17 cellular contexts compared by ENCODE assay signal in the genomic region with DNA sequence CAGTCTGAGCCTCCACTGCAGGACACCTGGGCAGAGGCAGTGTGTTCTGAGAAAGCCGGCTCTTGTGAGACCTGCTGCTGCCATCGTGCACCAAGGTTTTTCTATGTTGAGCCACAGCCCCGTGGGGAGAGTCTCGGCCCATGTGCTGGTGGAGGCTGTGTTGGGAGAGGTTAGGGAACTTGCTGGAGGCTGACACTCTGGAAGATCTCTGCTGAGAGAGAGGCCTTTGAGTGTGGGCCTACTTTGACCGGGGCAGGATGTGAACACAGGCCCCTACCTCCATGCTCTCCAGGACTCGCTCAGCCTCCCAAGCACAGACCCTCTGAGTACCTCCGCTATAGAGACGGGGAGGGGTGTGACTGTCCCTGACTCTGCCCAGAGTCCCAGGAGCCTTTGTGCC. TPM values are rescaled to one million over a fixed set of nuclear protein-coding genes. Genes with fewer than 3 reads are reported as not detected.
DNase-seq lines count a peak whose midpoint lies in the region; ATAC-seq and TF ChIP-seq lines count a peak whose summit lies in the region.
"Had no signal": no experiment of that assay in that cellular context is flagged by ENCODE, and none has a peak within 500 bp of the region (broad histone marks: within the 10 kb centered on the region; RNA-seq: fewer than 3 reads in every experiment).

No MANE protein-coding gene starts in this region.

- H3K27ac ChIP-seq in RWPE1 = peak overlapping the region; percentile 30
- H3K27ac ChIP-seq in esophagus squamous epithelium = peak overlapping the region; percentile 50 to 67 (median 62)
- H3K27ac ChIP-seq in spleen = peak overlapping the region in 6 of 8 donors; percentile 65 to 91 (median 84)
- no peak overlapping the region for H3K27ac ChIP-seq in thyroid gland
- H3K27ac ChIP-seq: neural progenitor cell had no signal

- no peak for DNase-seq in activated CD4-positive, alpha-beta T cell treated with anti-CD3 and anti-CD28 coated beads, Interleukin-2, amount 10 ng/mL, durations not matched to agents 24 days and 14 days
- no peak for DNase-seq in activated CD4-positive, alpha-beta T cell treated with anti-CD3 and anti-CD28 coated beads for 1 hour
- DNase-seq in RWPE1 (ENCODE audit: low spot score) (no peak), esophagus squamous epithelium (lab: John Stamatoyannopoulos, UW) (no peak), spleen (no peak), left lobe of liver (ENCODE audit: low spot score) (no peak), left colon (no peak), thyroid gland (no peak)
- DNase-seq: activated CD4-positive, alpha-beta T cell treated with anti-CD3 and anti-CD28 coated beads for 4 hours; activated naive CD4-positive, alpha-beta T cell; cerebellar nuclear complex; DMS79; NCI-H1092 treated with DMSO at 0.1 percent for 48 hours; NCI-H446; OCI-M1; small intestine had no signal

- POLR2A ChIA-PET in RWPE1 (lab: Yijun Ruan, JAX; ENCODE audit: low non-redundant PET) = no interaction called here

- H3K4me3 ChIP-seq in esophagus squamous epithelium (no peak overlapping the region), spleen (no peak overlapping the region), thyroid gland (replicated peaks in 1 of 3) (no peak overlapping the region)
- H3K4me3 ChIP-seq: neural progenitor cell had no signal

- 92% methylated on average over 8 of the region's 8 CpGs; no CpG with 5 or more reads in 1 of the 2 donors for WGBS in esophagus squamous epithelium, 2 donors
- WGBS in spleen, 5 donors = 83 to 97% (median 91%) methylated on average over 4 to 8 of the region's 8 CpGs
- WGBS in thyroid gland, 2 donors = 84 to 91% methylated on average over 8 of the region's 8 CpGs

- TF ChIP-seq CTCF in RWPE1 (conservative IDR thresholded peaks at IDR 0.05; ENCODE audit: low read depth) (no peak), esophagus squamous epithelium (IDR thresholded peaks at IDR 0.05) (no peak), spleen (IDR thresholded peaks at IDR 0.05 in 8 of 11, conservative IDR thresholded peaks at IDR 0.05 in 3 of 11) (no peak), thyroid gland (IDR thresholded peaks at IDR 0.05) (no peak)

- no peaks in the 10 kb centered on the region for H3K27me3 Mint-ChIP-seq in activated CD4-positive, alpha-beta T cell treated with anti-CD3 and anti-CD28 coated beads, Interleukin-2, amount 10 ng/mL, durations not matched to agents 24 days and 14 days

- peaks cover 78% of the 10 kb centered on the region for H3K4me1 Mint-ChIP-seq in activated CD4-positive, alpha-beta T cell treated with anti-CD3 and anti-CD28 coated beads, Interleukin-2, amount 10 ng/mL, durations not matched to agents 24 days and 14 days

- no peaks in the 10 kb centered on the region for H3K9me3 ChIP-seq in esophagus squamous epithelium
- no peaks in the 10 kb centered on the region for H3K9me3 ChIP-seq in spleen
- no peaks in the 10 kb centered on the region for H3K9me3 ChIP-seq in thyroid gland

- H3K36me3 Mint-ChIP-seq in activated CD4-positive, alpha-beta T cell treated with anti-CD3 and anti-CD28 coated beads, Interleukin-2, amount 10 ng/mL, durations not matched to agents 24 days and 14 days (ENCODE audit: low read depth) = peaks cover 1% of the 10 kb centered on the region

- H3K27me3 ChIP-seq in esophagus squamous epithelium = no peaks in the 10 kb centered on the region
- no peaks in the 10 kb centered on the region for H3K27me3 ChIP-seq in spleen (replicated peaks in 1 of 7)
- H3K27me3 ChIP-seq in thyroid gland = no peaks in the 10 kb centered on the region
- H3K27me3 ChIP-seq: neural progenitor cell had no signal

- ATAC-seq in left lobe of liver (no peak), left colon (no peak)

- no peaks in the 10 kb centered on the region for H3K9me3 Mint-ChIP-seq in activated CD4-positive, alpha-beta T cell treated with anti-CD3 and anti-CD28 coated beads, Interleukin-2, amount 10 ng/mL, durations not matched to agents 24 days and 14 days

- CTCF ChIA-PET in RWPE1 (lab: Yijun Ruan, JAX) = interaction anchor here (0.7 kb wide), 1 partner anchor 22 kb away, joined by 4 read pairs; no protein-coding TSS in a partner anchor

- H3K4me1 ChIP-seq in esophagus squamous epithelium (peaks cover 39 to 86% (median 46%) of the 10 kb centered on the region in 3 donors), spleen (peaks cover 17 to 99% (median 68%) of the 10 kb centered on the region in 6 donors), thyroid gland (peaks cover 0 to 8% of the 10 kb centered on the region in 2 donors)
- H3K4me1 ChIP-seq: neural progenitor cell had no signal

- TF ChIP-seq POLR2A in esophagus squamous epithelium (IDR thresholded peaks at IDR 0.05) = no peak
- no peak for TF ChIP-seq POLR2A in spleen (IDR thresholded peaks at IDR 0.05)
- TF ChIP-seq POLR2A in thyroid gland (IDR thresholded peaks at IDR 0.05) = no peak

- no peak overlapping the region for H3K4me3 Mint-ChIP-seq in activated CD4-positive, alpha-beta T cell treated with anti-CD3 and anti-CD28 coated beads, Interleukin-2, amount 10 ng/mL, durations not matched to agents 24 days and 14 days
- H3K4me3 Mint-ChIP-seq: neural progenitor cell had no signal

- intact Hi-C loops in activated CD4-positive, alpha-beta T cell treated with anti-CD3 and anti-CD28 coated beads, Interleukin-2, amount 10 ng/mL, durations not matched to agents 24 days and 14 days (cut with micrococcal nuclease) = no loop called here
- intact Hi-C loops in esophagus squamous epithelium (cut with DNase I) (no loop called here), spleen (cut with DNase I; ENCODE audit: low total_unique reads) (no loop called here), left colon (cut with DNase I, micrococcal nuclease) (no loop called here), thyroid gland (cut with DNase I) (no loop called here)

- H3K36me3 ChIP-seq in esophagus squamous epithelium (no peaks in the 10 kb centered on the region), spleen (peaks cover 0 to 15% (median 0%) of the 10 kb centered on the region in 6 donors), thyroid gland (no peaks in the 10 kb centered on the region)
- H3K36me3 ChIP-seq: neural progenitor cell had no signal

- H3K27ac Mint-ChIP-seq in activated CD4-positive, alpha-beta T cell treated with anti-CD3 and anti-CD28 coated beads, Interleukin-2, amount 10 ng/mL, durations not matched to agents 24 days and 14 days = peak overlapping the region; percentile 76

RNA-seq across cellular contexts. Expression of gene S100P, which starts 1.3 kb away (rescaled TPM):
- 2.1 and 2.8 TPM in 2 replicates for total RNA-seq in activated CD4-positive, alpha-beta T cell treated with anti-CD3 and anti-CD28 coated beads, Interleukin-2, amount 10 ng/mL, durations not matched to agents 24 days and 14 days
- total RNA-seq in esophagus squamous epithelium (10 to 100 TPM; 15.8 to 65.8 (median 51.8) TPM), spleen (100 to 1,000 TPM in 2 of 7 donors, 10 to 100 TPM in 5; 17.1 to 162 (median 34.9) TPM), left lobe of liver (2.3 TPM), left colon (100 to 1,000 TPM; 136 to 390 TPM), thyroid gland (under 1 TPM in 1 of 4 donors, not detected in 3; 0.56 TPM)
- polyA plus RNA-seq in spleen = 10 to 100 TPM in 1 of 3 donors, 1 to 10 TPM in 2; 3.5 to 15.3 (median 8.8) TPM

RNA-seq across cellular contexts. Expression of gene MRFAP1L1, which starts 17.3 kb away (rescaled TPM):
- total RNA-seq in activated CD4-positive, alpha-beta T cell treated with anti-CD3 and anti-CD28 coated beads, Interleukin-2, amount 10 ng/mL, durations not matched to agents 24 days and 14 days = 51.4 TPM in 2 replicates
- total RNA-seq in esophagus squamous epithelium (10 to 100 TPM; 29.5 to 63.5 (median 48.2) TPM), spleen (10 to 100 TPM; 45.6 to 96.9 (median 57.1) TPM), left lobe of liver (26.7 TPM), left colon (10 to 100 TPM; 27.1 to 33.7 TPM), thyroid gland (10 to 100 TPM; 70.5 to 93.9 (median 76.2) TPM)
- 10 to 100 TPM; 50.6 to 74.2 (median 67.7) TPM for polyA plus RNA-seq in spleen

RNA-seq across cellular contexts. Expression of gene BLOC1S4, which starts 23.6 kb away (rescaled TPM):
- 20.1 and 21.4 TPM in 2 replicates for total RNA-seq in activated CD4-positive, alpha-beta T cell treated with anti-CD3 and anti-CD28 coated beads, Interleukin-2, amount 10 ng/mL, durations not matched to agents 24 days and 14 days
- total RNA-seq in esophagus squamous epithelium (10 to 100 TPM; 12.4 to 19.6 (median 14.3) TPM), spleen (10 to 100 TPM; 13.4 to 24.2 (median 16.7) TPM), left lobe of liver (6.5 TPM), left colon (10 to 100 TPM; 13.3 to 15.0 TPM), thyroid gland (10 to 100 TPM; 11.7 to 31.3 (median 22.1) TPM)
- polyA plus RNA-seq in spleen = 10 to 100 TPM; 19.6 to 22.8 (median 20.3) TPM

RNA-seq across cellular contexts. Expression of gene MRFAP1, which starts 51.9 kb away (rescaled TPM):
- 122 TPM in 2 replicates for total RNA-seq in activated CD4-positive, alpha-beta T cell treated with anti-CD3 and anti-CD28 coated beads, Interleukin-2, amount 10 ng/mL, durations not matched to agents 24 days and 14 days
- total RNA-seq in esophagus squamous epithelium (100 to 1,000 TPM; 147 to 234 (median 186) TPM), spleen (100 to 1,000 TPM; 181 to 265 (median 227) TPM), left lobe of liver (130 TPM), left colon (100 to 1,000 TPM; 168 to 169 TPM), thyroid gland (100 to 1,000 TPM; 258 to 314 (median 288) TPM)
- polyA plus RNA-seq in spleen = 100 to 1,000 TPM; 133 to 299 (median 191) TPM

Comparison
In these comparisons a context has a peak if more than half of its experiments do, and no peak if none do; other contexts are left out.
1. H3K27ac ChIP-seq: peak in RWPE1 (single experiment), esophagus squamous epithelium (4 of 4) and spleen (6 of 8); none in thyroid gland (0 of 3).